Comparison of ENCODE assay signal across 23 cellular contexts in genomic region chr5:50328193-50328729, GRCh38.
DNase-seq lines count a peak whose midpoint lies in the region; ATAC-seq, FAIRE-seq and TF ChIP-seq lines count a peak whose summit lies in the region.
"Had no signal": no experiment of that assay in that cellular context is flagged by ENCODE, and none has a peak within 500 bp of the region (broad histone marks: within the 10 kb centered on the region; RNA-seq: fewer than 3 reads in every experiment).

No MANE protein-coding gene starts in this region.

- BruUV-seq in mammary epithelial cell (replicated peaks; lab: Mats Ljungman, UMichigan), result no TSS peak
- no TSS peak for BruUV-seq in MCF 10A (replicated peaks; lab: Mats Ljungman, UMichigan)

- H3K9ac ChIP-seq in mammary epithelial cell (ENCODE audit: insufficient read depth, low read length), result no peak overlapping the region
- H3K9ac ChIP-seq: BLaER1 treated with 17β-estradiol and CSF1 and Interleukin-3, amounts not matched to agents 10 nM and 100 nM; GM23248 had no signal

- POLR2A ChIA-PET in MCF 10A (lab: Yijun Ruan, JAX), result no interaction called here

- WGBS in mammary epithelial cell (ENCODE audit: low coverage, missing lambda C conversion rate), result 61% methylated on average over 5 of the region's 6 CpGs
- WGBS in gastroesophageal sphincter (ENCODE audit: low coverage in 1 of 2), 2 donors, result 71 to 75% methylated on average over 4 to 6 of the region's 6 CpGs

- no peaks in the 10 kb centered on the region for H4K20me1 ChIP-seq in mammary epithelial cell (ENCODE audit: insufficient read depth, low read length)
- H4K20me1 ChIP-seq: BLaER1 treated with 17β-estradiol and CSF1 and Interleukin-3, amounts not matched to agents 10 nM and 100 nM had no signal

- H3K36me3 ChIP-seq in mammary epithelial cell (ENCODE audit: insufficient read depth, low read length) (no peaks in the 10 kb centered on the region), gastroesophageal sphincter (no peaks in the 10 kb centered on the region)
- H3K36me3 ChIP-seq: BLaER1 treated with 17β-estradiol and CSF1 and Interleukin-3, amounts not matched to agents 10 nM and 100 nM; HAP-1; Peyer's patch had no signal

- H3K4me2 ChIP-seq in mammary epithelial cell (ENCODE audit: insufficient read depth, low read depth, low read length), result no peak overlapping the region
- H3K4me2 ChIP-seq: BLaER1 treated with 17β-estradiol and CSF1 and Interleukin-3, amounts not matched to agents 10 nM and 100 nM had no signal

- H3K27ac Mint-ChIP-seq in MCF 10A (ENCODE audit: low read depth, unreplicated experiment) (no peak overlapping the region), memory B cell (peak overlapping the region; percentile 40)
- H3K27ac Mint-ChIP-seq: IgD-negative memory B cell had no signal

- H3K4me1 Mint-ChIP-seq in MCF 10A (ENCODE audit: insufficient read depth, unreplicated experiment), result no peaks in the 10 kb centered on the region
- no peaks in the 10 kb centered on the region for H3K4me1 Mint-ChIP-seq in memory B cell
- H3K4me1 Mint-ChIP-seq: IgD-negative memory B cell had no signal

- TF ChIP-seq CTCF in mammary epithelial cell (conservative IDR thresholded peaks at IDR 0.05 in 1 of 2, IDR thresholded peaks at IDR 0.05 in 1 of 2; ENCODE audit: extremely low read depth in 1 of 2, insufficient read depth in 1 of 2, low read depth in 1 of 2, low read length in 2 of 2) (no peak), MCF 10A (IDR thresholded peaks at IDR 0.05; ENCODE audit: unreplicated experiment) (no peak), gastroesophageal sphincter (IDR thresholded peaks at IDR 0.05) (no peak)

- H3K4me3 Mint-ChIP-seq in MCF 10A (ENCODE audit: unreplicated experiment) (no peak overlapping the region), memory B cell (no peak overlapping the region)
- H3K4me3 Mint-ChIP-seq: IgD-negative memory B cell had no signal

- FAIRE-seq in HTR-8/SVneo (lab: Jason Lieb, UNC), result peak; percentile 96
- FAIRE-seq: G401.6 had no signal

- no peak for ATAC-seq in memory B cell (ENCODE audit: low read depth)
- no peak for ATAC-seq in GM21423 (IDR thresholded peaks at IDR 0.05; ENCODE audit: unreplicated experiment)
- ATAC-seq in gastroesophageal sphincter, result no peak
- ATAC-seq: Right ventricle myocardium inferior had no signal

- H3K79me2 ChIP-seq in mammary epithelial cell (ENCODE audit: insufficient read depth, low read length), result no peaks in the 10 kb centered on the region

- DNase-seq in mammary epithelial cell, result no peak
- no peak for DNase-seq in MCF 10A (ENCODE audit: unreplicated experiment)
- no peak for DNase-seq in HTR-8/SVneo (ENCODE audit: insufficient read length, low spot score)
- DNase-seq in memory B cell (ENCODE audit: low spot score in 2 of 2), result no peak
- no peak for DNase-seq in GF-D8 (lab: John Stamatoyannopoulos, UW)
- DNase-seq: COR-L47, DMS 273 treated with DMSO at 0.1 percent for 48 hours, GM23248, Kasumi-1, MM.1S, NCI-H1105, NCI-H2081, NCI-H2171 treated with DMSO at 0.1 percent for 48 hours, NCI-H446 treated with DMSO at 0.1 percent for 48 hours, NCI-H69, Peyer's patch had no signal

- H3K27ac ChIP-seq in mammary epithelial cell (ENCODE audit: insufficient read depth, low read depth, low read length) (no peak overlapping the region), gastroesophageal sphincter (no peak overlapping the region)
- H3K27ac ChIP-seq: BLaER1 treated with 17β-estradiol and CSF1 and Interleukin-3, amounts not matched to agents 10 nM and 100 nM; GM23248; Peyer's patch had no signal

- peaks cover 6% of the 10 kb centered on the region for H3K36me3 Mint-ChIP-seq in MCF 10A (ENCODE audit: insufficient read depth, unreplicated experiment)
- peaks cover 11% of the 10 kb centered on the region for H3K36me3 Mint-ChIP-seq in memory B cell

- no peak for TF ChIP-seq POLR2A in gastroesophageal sphincter (IDR thresholded peaks at IDR 0.05)

- no peaks in the 10 kb centered on the region for H3K9me3 ChIP-seq in mammary epithelial cell (replicated peaks; ENCODE audit: insufficient read depth, low read length)
- peaks cover 0 to 11% (median 0%) of the 10 kb centered on the region in 3 donors for H3K9me3 ChIP-seq in gastroesophageal sphincter
- H3K9me3 ChIP-seq: HAP-1, Peyer's patch had no signal

- H3K4me3 ChIP-seq in mammary epithelial cell (replicated peaks in 1 of 3; ENCODE audit: insufficient read depth in 1 of 3, low read depth in 2 of 3, low read length in 3 of 3), result no peak overlapping the region
- H3K4me3 ChIP-seq in gastroesophageal sphincter, result no peak overlapping the region
- H3K4me3 ChIP-seq: BLaER1 treated with 17β-estradiol and CSF1 and Interleukin-3, amounts not matched to agents 10 nM and 100 nM; GM23248; HAP-1; Peyer's patch had no signal

- dilution Hi-C loops in mammary epithelial cell (cut with HindIII; ENCODE audit: low sequenced_read_pairs), result no loop called here

- TF ChIP-seq EP300 in gastroesophageal sphincter (IDR thresholded peaks at IDR 0.05), result no peak

- H2AFZ ChIP-seq in mammary epithelial cell (ENCODE audit: low read depth, low read length), result peak overlapping the region; percentile 71
- H2AFZ ChIP-seq: GM23248 had no signal

- CTCF ChIA-PET in mammary epithelial cell (lab: Charles Lee; ENCODE audit: low non-redundant PET), result no interaction called here
- CTCF ChIA-PET in MCF 10A (lab: Yijun Ruan, JAX), result interaction anchor here (0.6 to 1.8 kb wide), 6 partner anchors 8 to 29 kb away, joined by 3 to 5 read pairs (median 4); no protein-coding TSS in a partner anchor

- H3K27me3 ChIP-seq in mammary epithelial cell (ENCODE audit: insufficient read depth, low read length) (no peaks in the 10 kb centered on the region), gastroesophageal sphincter (peaks cover 4% of the 10 kb centered on the region)
- H3K27me3 ChIP-seq: BLaER1 treated with 17β-estradiol and CSF1 and Interleukin-3, amounts not matched to agents 10 nM and 100 nM; Peyer's patch had no signal

- H3K9me3 Mint-ChIP-seq in MCF 10A (ENCODE audit: unreplicated experiment) (peaks cover 7% of the 10 kb centered on the region), memory B cell (peaks cover 6% of the 10 kb centered on the region)
- H3K9me3 Mint-ChIP-seq: IgD-negative memory B cell had no signal

- in situ Hi-C loops in mammary epithelial cell (cut with MboI; ENCODE audit: low sequenced_read_pairs in 2 of 2), result no loop called here

- H3K4me1 ChIP-seq in mammary epithelial cell (ENCODE audit: insufficient read depth, low read length), result no peaks in the 10 kb centered on the region
- H3K4me1 ChIP-seq in gastroesophageal sphincter, result no peaks in the 10 kb centered on the region
- H3K4me1 ChIP-seq: BLaER1 treated with 17β-estradiol and CSF1 and Interleukin-3, amounts not matched to agents 10 nM and 100 nM; HAP-1; Peyer's patch had no signal

- no peaks in the 10 kb centered on the region for H3K27me3 Mint-ChIP-seq in MCF 10A (ENCODE audit: insufficient read depth, unreplicated experiment)
- H3K27me3 Mint-ChIP-seq in memory B cell, result no peaks in the 10 kb centered on the region
- H3K27me3 Mint-ChIP-seq: IgD-negative memory B cell had no signal

- intact Hi-C loops in mammary epithelial cell (cut with micrococcal nuclease), result loop anchor here (10.0 kb wide), 1 partner anchor 427 kb away; no protein-coding TSS in a partner anchor
- intact Hi-C loops in MCF 10A (cut with micrococcal nuclease), result loop anchor here (5.0 kb wide), 1 partner anchor 424 kb away; no protein-coding TSS in a partner anchor
